1 cellular context compared by ENCODE assay signal in the genomic region with DNA sequence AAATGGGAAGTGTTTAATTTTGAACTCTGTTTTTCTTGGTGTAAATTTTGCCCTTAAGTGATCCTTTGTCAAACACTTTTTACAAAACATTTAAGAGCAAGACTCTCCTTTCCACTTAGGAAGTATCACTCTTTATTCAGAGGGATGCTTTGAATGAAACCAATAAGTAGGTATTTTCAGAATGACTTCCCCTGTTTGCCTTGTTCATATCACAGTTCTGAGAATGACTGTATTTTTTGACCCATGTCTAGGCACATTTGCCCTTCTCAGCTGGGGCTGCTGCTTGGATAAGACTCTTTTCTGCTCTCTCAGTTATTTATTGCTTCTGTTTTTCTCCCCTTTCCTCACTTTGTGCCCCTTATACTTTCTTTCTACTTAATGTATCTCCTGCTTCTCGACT.
TF ChIP-seq lines count a peak whose summit lies in the region.

No MANE protein-coding gene starts in this region.

TF ChIP-seq in GM12878, 131 proteins besides CTCF, POLR2A, EP300 and RAD21:
- TF ChIP-seq, protein P1, sequence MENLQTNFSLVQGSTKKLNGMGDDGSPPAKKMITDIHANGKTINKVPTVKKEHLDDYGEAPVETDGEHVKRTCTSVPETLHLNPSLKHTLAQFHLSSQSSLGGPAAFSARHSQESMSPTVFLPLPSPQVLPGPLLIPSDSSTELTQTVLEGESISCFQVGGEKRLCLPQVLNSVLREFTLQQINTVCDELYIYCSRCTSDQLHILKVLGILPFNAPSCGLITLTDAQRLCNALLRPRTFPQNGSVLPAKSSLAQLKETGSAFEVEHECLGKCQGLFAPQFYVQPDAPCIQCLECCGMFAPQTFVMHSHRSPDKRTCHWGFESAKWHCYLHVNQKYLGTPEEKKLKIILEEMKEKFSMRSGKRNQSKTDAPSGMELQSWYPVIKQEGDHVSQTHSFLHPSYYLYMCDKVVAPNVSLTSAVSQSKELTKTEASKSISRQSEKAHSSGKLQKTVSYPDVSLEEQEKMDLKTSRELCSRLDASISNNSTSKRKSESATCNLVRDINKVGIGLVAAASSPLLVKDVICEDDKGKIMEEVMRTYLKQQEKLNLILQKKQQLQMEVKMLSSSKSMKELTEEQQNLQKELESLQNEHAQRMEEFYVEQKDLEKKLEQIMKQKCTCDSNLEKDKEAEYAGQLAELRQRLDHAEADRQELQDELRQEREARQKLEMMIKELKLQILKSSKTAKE (IDR thresholded peaks at IDR 0.05; ENCODE audit: low read depth, poor library complexity, severe bottlenecking): no peak
- 0 out of 2 replicates have a peak, but pooled peaks have one; percentile 30 for TF ChIP-seq BCL11A (IDR thresholded peaks at IDR 0.05; ENCODE audit: low read depth, low read length)
- peak; percentile 87 for TF ChIP-seq JUNB (IDR thresholded peaks at IDR 0.05)
- TF ChIP-seq RUNX3 (IDR thresholded peaks at IDR 0.05; ENCODE audit: low read length): no peak
- TF ChIP-seq IRF4 (IDR thresholded peaks at IDR 0.05; ENCODE audit: low read depth, low read length): 0 out of 2 replicates have a peak, but pooled peaks have one; percentile 12
- TF ChIP-seq RAD51 (IDR thresholded peaks at IDR 0.05): no peak
